In the genomic region with DNA sequence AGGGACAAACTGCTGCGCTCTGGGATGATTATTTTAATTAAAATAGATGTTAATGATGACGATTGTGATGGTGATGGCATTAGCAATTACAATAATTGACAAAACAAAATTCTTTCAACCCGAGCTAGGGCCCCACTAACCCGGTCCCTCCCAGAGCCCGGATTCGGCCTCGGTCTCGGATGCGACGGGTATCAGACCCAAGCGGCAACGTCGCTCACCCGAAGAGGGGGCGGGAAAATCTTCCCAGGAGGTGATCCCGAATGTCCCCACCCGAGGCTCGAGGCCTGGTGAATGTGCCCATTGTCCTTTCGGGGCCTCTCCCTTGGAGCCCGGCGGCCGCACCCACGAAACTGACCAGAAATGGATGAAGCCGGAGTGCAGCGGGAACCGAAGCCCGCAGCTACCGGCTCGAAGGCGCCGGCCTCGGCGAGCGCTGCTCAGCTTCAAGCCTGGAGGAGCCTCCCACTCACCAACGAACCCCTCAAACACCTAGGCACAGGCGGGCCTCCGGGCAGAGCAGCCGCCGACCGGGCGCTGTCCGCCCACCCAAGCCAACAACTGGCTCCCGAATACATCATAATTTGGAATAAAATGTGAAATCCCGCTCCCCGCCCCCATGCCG, we compare ENCODE assay signal across 11 cellular contexts. TPM values are rescaled to one million over a fixed set of nuclear protein-coding genes. Genes with fewer than 3 reads are reported as not detected.
A peak's percentile ranks its signal among the peaks of the same experiment; 100 is the strongest.
DNase-seq lines count a peak whose midpoint lies in the region; ATAC-seq and TF ChIP-seq lines count a peak whose summit lies in the region.
"Had no signal": no experiment of that assay in that cellular context is flagged by ENCODE, and none has a peak within 500 bp of the region (broad histone marks: within the 10 kb centered on the region; RNA-seq: fewer than 3 reads in every experiment).

No MANE protein-coding gene starts in this region.

- no peak overlapping the region for H3K23ac ChIP-seq in mesendoderm (ENCODE audit: low read length)

- H3K36me3 ChIP-seq in mesendoderm (ENCODE audit: control insufficient read depth, insufficient read depth, low read length): no peaks in the 10 kb centered on the region
- H3K36me3 ChIP-seq in upper lobe of right lung: no peaks in the 10 kb centered on the region

- no peak overlapping the region for H2BK5ac ChIP-seq in mesendoderm (ENCODE audit: low read length)

- H3K79me2 ChIP-seq in mesendoderm (ENCODE audit: control insufficient read depth, insufficient read depth, low read length): no peaks in the 10 kb centered on the region

- H2AK5ac ChIP-seq in mesendoderm (ENCODE audit: low read length): no peak overlapping the region

- H4K8ac ChIP-seq in mesendoderm (ENCODE audit: low read depth, low read length): no peak overlapping the region

- TF ChIP-seq CTCF in upper lobe of right lung (IDR thresholded peaks at IDR 0.05): no peak

- no peak for DNase-seq in Right ventricle myocardium superior
- no peak for DNase-seq in Right ventricle myocardium inferior (ENCODE audit: missing footprints)
- no peak for DNase-seq in caudate nucleus (lab: John Stamatoyannopoulos, UW)
- DNase-seq in mesendoderm: no peak
- no peak for DNase-seq in upper lobe of right lung
- DNase-seq in globus pallidus (ENCODE audit: low spot score): no peak
- DNase-seq in COLO829 (ENCODE audit: low spot score): no peak
- no peak for DNase-seq in activated gamma-delta T cell treated with Interleukin-2 at 50 U/mL for 16 hours
- DNase-seq: stimulated activated CD4-positive, alpha-beta T cell treated with anti-CD3 and anti-CD28 coated beads, Interleukin-12 subunit alpha, Interleukin-12 subunit beta, amount 100 ng/mL, for 4 hours had no signal

- H3K27me3 ChIP-seq in mesendoderm (ENCODE audit: insufficient read depth, low read length, poor library complexity): peaks cover 89% of the 10 kb centered on the region
- H3K27me3 ChIP-seq in upper lobe of right lung: peaks cover 89% of the 10 kb centered on the region

- H3K4me1 ChIP-seq in mesendoderm (ENCODE audit: control insufficient read depth, low read depth, low read length) (peaks cover 2% of the 10 kb centered on the region), upper lobe of right lung (peaks cover 19% of the 10 kb centered on the region)

- H3K18ac ChIP-seq in mesendoderm (ENCODE audit: low read length): peak overlapping the region; percentile 3

- H3K4me2 ChIP-seq in mesendoderm (ENCODE audit: low read length): peak overlapping the region; percentile 18

- no peak overlapping the region for H3K4me3 ChIP-seq in mesendoderm (ENCODE audit: low read length)
- H3K4me3 ChIP-seq in upper lobe of right lung: peak overlapping the region; percentile 41

- H4K5ac ChIP-seq in mesendoderm (ENCODE audit: low read length): no peak overlapping the region

- H3K79me1 ChIP-seq in mesendoderm (ENCODE audit: low read length): no peaks in the 10 kb centered on the region

- intact Hi-C loops in Right ventricle myocardium superior (cut with DNase I) (no loop called here), Right ventricle myocardium inferior (cut with DNase I) (no loop called here), upper lobe of right lung (cut with DNase I) (no loop called here)

- WGBS in mesendoderm (ENCODE audit: extremely low coverage, insufficient coverage, low lambda C conversion rate): no CpG with 5 or more reads among the region's 46 CpGs

- ATAC-seq in Right ventricle myocardium superior (ENCODE audit: poor library complexity): peak; percentile 10
- ATAC-seq in Right ventricle myocardium inferior: no peak
- no peak for ATAC-seq in upper lobe of right lung

- no peak overlapping the region for H3K9ac ChIP-seq in mesendoderm (ENCODE audit: low read length)

- no peak overlapping the region for H3K56ac ChIP-seq in mesendoderm (ENCODE audit: low read length)

- no peaks in the 10 kb centered on the region for H3K9me3 ChIP-seq in upper lobe of right lung

- H3K27ac ChIP-seq in caudate nucleus (ENCODE audit: low read depth, low read length) (peak overlapping the region; percentile 74), mesendoderm (ENCODE audit: low read depth, low read length) (no peak overlapping the region), upper lobe of right lung (peak overlapping the region; percentile 78)

- H2BK15ac ChIP-seq in mesendoderm (replicated peaks; ENCODE audit: low read depth): no peak overlapping the region

- H2BK120ac ChIP-seq in mesendoderm (ENCODE audit: low read depth, low read length): no peak overlapping the region

- H3K4ac ChIP-seq in mesendoderm (ENCODE audit: low read depth, low read length): no peak overlapping the region

RNA-seq across cellular contexts. Expression of a gene that starts 1.2 kb away (rescaled TPM):
- 3.8 TPM for total RNA-seq in Right ventricle myocardium superior
- 3.5 TPM for total RNA-seq in Right ventricle myocardium inferior
- 0.06 TPM for polyA plus RNA-seq in mesendoderm (2013, experiment 1 of 2)
- 0.01 TPM for polyA plus RNA-seq in mesendoderm (2013, experiment 2 of 2)
- 18.3 TPM for total RNA-seq in upper lobe of right lung
- total RNA-seq: OCI-LY7 had no signal

RNA-seq across cellular contexts. Expression of a gene that starts 41.0 kb away (rescaled TPM):
- not detected for total RNA-seq in Right ventricle myocardium superior
- not detected for total RNA-seq in Right ventricle myocardium inferior
- polyA plus RNA-seq in mesendoderm (2013, experiment 1 of 2): 0.06 TPM
- polyA plus RNA-seq in mesendoderm (2013, experiment 2 of 2): not detected
- total RNA-seq in upper lobe of right lung: 41.2 TPM
- total RNA-seq: glomerular endothelial cell, OCI-LY7 had no signal

Comparison
In these comparisons a context has a peak if more than half of its experiments do, and no peak if none do; other contexts are left out.
1. RNA of a gene that starts 41.0 kb away (total RNA-seq): 41.2 TPM in upper lobe of right lung (single experiment); not detected in Right ventricle myocardium inferior (single experiment) and not detected in Right ventricle myocardium superior (single experiment); every median in the first group is over 10 times any median in the second.